In the genomic region with DNA sequence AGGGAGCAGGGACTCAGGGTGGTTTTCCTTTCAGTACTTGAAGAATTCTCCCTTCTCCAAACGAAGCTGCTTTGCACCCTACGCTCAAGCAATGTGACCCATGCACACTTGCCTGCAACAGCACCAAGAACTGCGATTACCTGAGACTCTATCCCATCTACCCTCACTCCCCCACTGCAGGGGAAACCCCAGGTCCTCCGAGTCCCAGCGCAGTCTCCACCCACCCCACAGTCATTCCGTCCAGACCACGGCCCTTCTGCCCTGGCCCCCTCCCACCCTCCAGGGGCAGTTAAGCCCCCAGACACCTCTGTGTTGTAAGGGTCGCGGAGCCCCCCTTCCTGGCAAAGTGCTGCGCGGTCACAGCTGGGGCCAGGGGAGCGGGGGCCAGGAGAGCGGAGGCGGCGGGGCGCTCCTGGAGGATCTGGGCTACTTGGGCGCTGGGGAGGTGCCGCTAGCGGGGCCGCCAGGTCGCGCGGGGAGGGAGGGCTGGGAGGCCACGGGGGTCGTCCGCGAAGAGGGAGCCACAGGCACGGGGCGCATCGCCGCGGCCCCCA, we compare ENCODE assay signal across 8 cellular contexts. TPM values are rescaled to one million over a fixed set of nuclear protein-coding genes. Genes with fewer than 3 reads are reported as not detected.
DNase-seq lines count a peak whose midpoint lies in the region; ATAC-seq and TF ChIP-seq lines count a peak whose summit lies in the region.
"Not testable (repeated sequence)": the region's sequence is repeated elsewhere in the genome, so short reads cannot be mapped to it uniquely, and the experiment has no call there.

No MANE protein-coding gene starts in this region.

- H3K4me1 Mint-ChIP-seq in HFFc6 (ENCODE audit: low read depth) (peaks cover 23% of the 10 kb centered on the region), IgD-negative memory B cell (peaks cover 10 to 14% (median 12%) of the 10 kb centered on the region in 3 donors)
- peaks cover 12% of the 10 kb centered on the region for H3K4me1 Mint-ChIP-seq in activated CD8-positive, alpha-beta T cell treated with anti-CD3 and anti-CD28 coated beads for 36 hours (ENCODE audit: low read depth)

- H3K9me3 Mint-ChIP-seq in HFFc6; IgD-negative memory B cell; activated CD8-positive, alpha-beta T cell treated with anti-CD3 and anti-CD28 coated beads for 36 hours: not testable (repeated sequence)

- H3K27ac Mint-ChIP-seq in HFFc6, IgD-negative memory B cell: not testable (repeated sequence)
- H3K27ac Mint-ChIP-seq in activated CD8-positive, alpha-beta T cell treated with anti-CD3 and anti-CD28 coated beads for 36 hours = peak overlapping the region; percentile 61

- not testable (repeated sequence) for H3K9me3 ChIP-seq in iPS-18c (ENCODE audit: control insufficient read depth, insufficient read depth, low read length); thymus (ENCODE audit: control insufficient read depth)

- H3K27me3 Mint-ChIP-seq in HFFc6 (ENCODE audit: insufficient read depth) (peaks cover 10% of the 10 kb centered on the region), IgD-negative memory B cell (peaks cover 12% of the 10 kb centered on the region)
- not testable (repeated sequence) for H3K27me3 Mint-ChIP-seq in activated CD8-positive, alpha-beta T cell treated with anti-CD3 and anti-CD28 coated beads for 36 hours

- not testable (repeated sequence) for H3K36me3 ChIP-seq in thymus (ENCODE audit: control insufficient read depth, insufficient read depth)

- H3K27ac ChIP-seq in dorsolateral prefrontal cortex = not testable (repeated sequence)
- peak overlapping the region; percentile 64 for H3K27ac ChIP-seq in thymus (ENCODE audit: low read depth)

- not testable (repeated sequence) for H3K36me3 Mint-ChIP-seq in HFFc6 (ENCODE audit: low read depth); IgD-negative memory B cell; activated CD8-positive, alpha-beta T cell treated with anti-CD3 and anti-CD28 coated beads for 36 hours (ENCODE audit: low read depth)

- POLR2A ChIA-PET in activated CD8-positive, alpha-beta T cell treated with anti-CD3 and anti-CD28 coated beads for 36 hours (lab: Charles Lee) = interaction anchor here (1.4 kb wide), 1 partner anchor 163 kb away, joined by 3 read pairs; no protein-coding TSS in a partner anchor

- peak; percentile 10 for ATAC-seq in activated CD8-positive, alpha-beta T cell treated with anti-CD3 and anti-CD28 coated beads for 36 hours
- peak; percentile 69 for ATAC-seq in omental fat pad (ENCODE audit: low FRiP score)

- intact Hi-C loops in activated CD8-positive, alpha-beta T cell treated with anti-CD3 and anti-CD28 coated beads for 36 hours (cut with micrococcal nuclease) = not testable (repeated sequence)
- intact Hi-C loops in dorsolateral prefrontal cortex (cut with DNase I) = loop anchor here in 1 of 2 donors (2.0 kb wide), 1 partner anchor 217 kb away; no protein-coding TSS in a partner anchor

- peak overlapping the region; percentile 30; the same call in 1 of the 2 replicates for H3K4me3 ChIP-seq in GM08714 (ENCODE audit: low read length)
- H3K4me3 ChIP-seq in dorsolateral prefrontal cortex = peak overlapping the region in 58 of 59 donors; percentile 41 to 74 (median 60)
- peak overlapping the region; percentile 65 for H3K4me3 ChIP-seq in iPS-18c (ENCODE audit: insufficient read depth, low read depth, low read length)
- peak overlapping the region; percentile 65 for H3K4me3 ChIP-seq in thymus (ENCODE audit: low read length)

- not testable (repeated sequence) for H3K4me1 ChIP-seq in thymus (ENCODE audit: control insufficient read depth, insufficient read depth, low read length)

- CTCF ChIA-PET in activated CD8-positive, alpha-beta T cell treated with anti-CD3 and anti-CD28 coated beads for 36 hours (lab: Charles Lee) = interaction anchor here (1.8 to 1.9 kb wide), 2 partner anchors 177 to 178 kb away, joined by 4 to 5 read pairs; no protein-coding TSS in a partner anchor

- TF ChIP-seq CTCF in HFFc6 (IDR thresholded peaks at IDR 0.05); activated CD8-positive, alpha-beta T cell treated with anti-CD3 and anti-CD28 coated beads for 36 hours (IDR thresholded peaks at IDR 0.05); dorsolateral prefrontal cortex (IDR thresholded peaks at IDR 0.05 in 54 of 56, conservative IDR thresholded peaks at IDR 0.05 in 2 of 56; ENCODE audit: low read depth in 1 of 56, partially characterized antibody in 56 of 56); omental fat pad (IDR thresholded peaks at IDR 0.05): not testable (repeated sequence)

- not testable (repeated sequence) for DNase-seq in HFFc6; activated CD8-positive, alpha-beta T cell treated with anti-CD3 and anti-CD28 coated beads for 36 hours; dorsolateral prefrontal cortex; omental fat pad (ENCODE audit: low spot score)

- WGBS in thymus = 4% methylated on average over 32 of the region's 32 CpGs

- H3K4me3 Mint-ChIP-seq in HFFc6 = peak overlapping the region; percentile 59
- peak overlapping the region; percentile 77 to 94 (median 84) for H3K4me3 Mint-ChIP-seq in IgD-negative memory B cell
- H3K4me3 Mint-ChIP-seq in activated CD8-positive, alpha-beta T cell treated with anti-CD3 and anti-CD28 coated beads for 36 hours = peak overlapping the region; percentile 49

- H3K27me3 ChIP-seq in dorsolateral prefrontal cortex; thymus (ENCODE audit: control insufficient read depth, insufficient read depth): not testable (repeated sequence)

RNA-seq across cellular contexts. Expression of a gene that starts 59.9 kb away (rescaled TPM):
- under 1 TPM in 1 of 6 experiments, not detected in 5; 0.65 TPM for total RNA-seq in HFFc6 (2021; fragmentation: NEBNext Ultra II Directional; extraction: Animal tissue kit (Norgen Biotek cat#: 25700))
- polyA plus RNA-seq in IgD-negative memory B cell (not detected), thymus (8.6 TPM)
- not detected for total RNA-seq in activated CD8-positive, alpha-beta T cell treated with anti-CD3 and anti-CD28 coated beads for 36 hours
- total RNA-seq in dorsolateral prefrontal cortex (not detected), omental fat pad (not detected)
